In genomic region chr6:127854009-127854408, GRCh38 we compare ENCODE assay signal across 1 cellular context.
TF ChIP-seq lines count a peak whose summit lies in the region.

No MANE protein-coding gene starts in this region.

TF ChIP-seq in H1, 55 proteins besides CTCF, POLR2A, EP300 and RAD21:
- TF ChIP-seq POLR2AphosphoS5 (IDR thresholded peaks at IDR 0.05; ENCODE audit: low read depth, low read length) (no peak), CBX8 (IDR thresholded peaks at IDR 0.05; ENCODE audit: borderline replicate concordance, low read depth, low read length) (no peak), YY1 (IDR thresholded peaks at IDR 0.05; ENCODE audit: low read depth, low read length) (no peak), JUN (IDR thresholded peaks at IDR 0.05; ENCODE audit: low read depth, low read length) (no peak), FOSL1 (IDR thresholded peaks at IDR 0.05; ENCODE audit: insufficient read depth, low read depth, low read length) (no peak), TBP (IDR thresholded peaks at IDR 0.05; ENCODE audit: low read depth, low read length) (no peak), PHF8 (conservative IDR thresholded peaks at IDR 0.05; ENCODE audit: low read depth, low read length) (no peak), SIN3A (conservative IDR thresholded peaks at IDR 0.05 in 1 of 2, IDR thresholded peaks at IDR 0.05 in 1 of 2; ENCODE audit: low read depth in 1 of 2, low read length in 2 of 2) (no peak), BACH1 (IDR thresholded peaks at IDR 0.05; ENCODE audit: low read length) (no peak), KDM5A (IDR thresholded peaks at IDR 0.05; ENCODE audit: low read length) (no peak), SP4 (IDR thresholded peaks at IDR 0.05; ENCODE audit: low read length) (no peak), NRF1 (IDR thresholded peaks at IDR 0.05; ENCODE audit: low read depth, low read length) (no peak), EGR1 (IDR thresholded peaks at IDR 0.05; ENCODE audit: borderline replicate concordance, low read depth, low read length) (no peak), POU5F1 (IDR thresholded peaks at IDR 0.05; ENCODE audit: low read depth, low read length) (no peak), NANOG (IDR thresholded peaks at IDR 0.05; ENCODE audit: insufficient read depth, low read depth, low read length, poor library complexity, severe bottlenecking) (no peak), RBBP5 (IDR thresholded peaks at IDR 0.05; ENCODE audit: borderline replicate concordance, low read depth, low read length) (no peak), RXRA (IDR thresholded peaks at IDR 0.05; ENCODE audit: insufficient read depth, low read depth, low read length) (no peak), MAFK (IDR thresholded peaks at IDR 0.05; ENCODE audit: low read depth, low read length) (no peak)
- TF ChIP-seq, protein P1, sequence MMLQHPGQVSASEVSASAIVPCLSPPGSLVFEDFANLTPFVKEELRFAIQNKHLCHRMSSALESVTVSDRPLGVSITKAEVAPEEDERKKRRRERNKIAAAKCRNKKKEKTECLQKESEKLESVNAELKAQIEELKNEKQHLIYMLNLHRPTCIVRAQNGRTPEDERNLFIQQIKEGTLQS (IDR thresholded peaks at IDR 0.05; ENCODE audit: insufficient read depth, low read depth, low read length): no peak
- TF ChIP-seq, protein P2, sequence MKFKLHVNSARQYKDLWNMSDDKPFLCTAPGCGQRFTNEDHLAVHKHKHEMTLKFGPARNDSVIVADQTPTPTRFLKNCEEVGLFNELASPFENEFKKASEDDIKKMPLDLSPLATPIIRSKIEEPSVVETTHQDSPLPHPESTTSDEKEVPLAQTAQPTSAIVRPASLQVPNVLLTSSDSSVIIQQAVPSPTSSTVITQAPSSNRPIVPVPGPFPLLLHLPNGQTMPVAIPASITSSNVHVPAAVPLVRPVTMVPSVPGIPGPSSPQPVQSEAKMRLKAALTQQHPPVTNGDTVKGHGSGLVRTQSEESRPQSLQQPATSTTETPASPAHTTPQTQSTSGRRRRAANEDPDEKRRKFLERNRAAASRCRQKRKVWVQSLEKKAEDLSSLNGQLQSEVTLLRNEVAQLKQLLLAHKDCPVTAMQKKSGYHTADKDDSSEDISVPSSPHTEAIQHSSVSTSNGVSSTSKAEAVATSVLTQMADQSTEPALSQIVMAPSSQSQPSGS (IDR thresholded peaks at IDR 0.05; ENCODE audit: low read length): no peak
TF ChIP-seq in H1: peak in this region for 0.
